1 cellular context compared by ENCODE assay signal in genomic region chr17:78973196-78973595, GRCh38.
TF ChIP-seq lines count a peak whose summit lies in the region.

No MANE protein-coding gene starts in this region.

TF ChIP-seq in IMR-90, 13 proteins besides CTCF, POLR2A, EP300 and RAD21:
- TF ChIP-seq BHLHE40 (IDR thresholded peaks at IDR 0.05; ENCODE audit: low read depth, low read length) (no peak), CEBPB (IDR thresholded peaks at IDR 0.05; ENCODE audit: low read depth, low read length) (no peak), MAZ (IDR thresholded peaks at IDR 0.05; ENCODE audit: borderline replicate concordance, low read depth, low read length) (no peak), RCOR1 (IDR thresholded peaks at IDR 0.05; ENCODE audit: insufficient replicate concordance, low read length) (no peak)
